8 cellular contexts compared by ENCODE assay signal in the genomic region with DNA sequence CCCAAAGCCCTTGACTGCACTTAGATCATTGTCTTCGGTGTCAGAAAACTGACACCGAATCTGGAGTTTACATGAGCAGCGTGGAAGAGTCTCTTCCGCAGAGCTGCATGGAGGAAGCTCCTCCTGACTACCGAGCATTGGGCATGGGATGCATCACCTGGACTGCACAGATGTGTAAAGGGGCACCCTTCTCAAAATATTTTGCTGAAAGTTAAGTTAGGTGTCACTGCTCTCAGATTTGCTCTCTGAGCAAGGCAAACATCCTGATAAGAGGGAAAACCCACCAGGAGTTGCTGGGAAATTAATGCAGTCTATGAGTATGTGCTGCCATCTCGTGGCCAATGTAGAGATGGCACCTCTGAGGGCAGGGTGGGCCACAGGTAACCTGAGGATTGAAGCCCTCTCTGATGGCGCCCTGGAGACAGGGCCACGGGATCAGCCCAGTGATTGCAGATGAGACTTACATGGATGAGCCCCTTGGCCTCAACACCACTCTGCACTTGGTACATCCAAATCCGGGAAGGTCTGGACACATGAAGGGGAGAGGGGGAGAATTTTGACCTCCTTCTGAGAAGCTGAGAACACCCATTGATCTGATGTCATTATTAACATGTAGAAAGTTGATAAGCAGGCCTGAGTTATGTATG.
DNase-seq lines count a peak whose midpoint lies in the region; ATAC-seq and TF ChIP-seq lines count a peak whose summit lies in the region.

No MANE protein-coding gene starts in this region.

- no peaks in the 10 kb centered on the region for H3K36me3 Mint-ChIP-seq in natural killer cell

- 17% methylated on average over 9 of the region's 9 CpGs for WGBS in esophagus muscularis mucosa

- no peak overlapping the region for H3K27ac Mint-ChIP-seq in natural killer cell

- DNase-seq in SIG-M5 treated with dmso at 0.1 percent for 504 hours (lab: John Stamatoyannopoulos, UW; ENCODE audit: unreplicated experiment): peak; percentile 30
- no peak for DNase-seq in SIG-M5 (lab: John Stamatoyannopoulos, UW)
- DNase-seq in NCI-H2171 (lab: John Stamatoyannopoulos, UW): peak; percentile 10
- DNase-seq in activated CD8-positive, alpha-beta memory T cell treated with anti-CD3 and anti-CD28 coated beads, Interleukin-2, amount 50 U/mL, for 48 hours: peak; percentile 84
- no peak for DNase-seq in esophagus muscularis mucosa (ENCODE audit: extremely low spot score)
- DNase-seq in natural killer cell: peak; percentile 56
- DNase-seq in stimulated activated naive CD8-positive, alpha-beta T cell treated with anti-CD3 and anti-CD28 coated beads, Interleukin-15, Interleukin-2, amounts not matched to agents 100 U/mL and 50 U/mL, for 24 hours: peak; percentile 72

- H3K27ac ChIP-seq in esophagus muscularis mucosa (replicated peaks in 1 of 4): no peak overlapping the region

- ATAC-seq in HG02884 (IDR thresholded peaks at IDR 0.05; ENCODE audit: unreplicated experiment) (peak; percentile 89), natural killer cell (peak; percentile 82 to 90 (median 89))
- peak; percentile 81 for ATAC-seq in stimulated activated naive CD8-positive, alpha-beta T cell treated with anti-CD3 and anti-CD28 coated beads, Interleukin-15, Interleukin-2, amounts not matched to agents 100 U/mL and 50 U/mL, for 24 hours

- H3K4me1 Mint-ChIP-seq in natural killer cell: no peaks in the 10 kb centered on the region

- H3K27me3 Mint-ChIP-seq in natural killer cell (ENCODE audit: low read depth in 2 of 2): peaks cover 3 to 8% of the 10 kb centered on the region in 2 donors

- TF ChIP-seq EP300 in esophagus muscularis mucosa (IDR thresholded peaks at IDR 0.05): no peak

- peak overlapping the region in 3 of 4 donors; percentile 14 to 38 (median 21) for H3K4me3 ChIP-seq in esophagus muscularis mucosa

- intact Hi-C loops in esophagus muscularis mucosa (cut with DNase I): loop anchor here (1.0 to 10.0 kb wide), 3 partner anchors 14 to 669 kb away; no protein-coding TSS in a partner anchor
- intact Hi-C loops in natural killer cell (cut with micrococcal nuclease): loop anchor here (1.0 to 2.0 kb wide), 3 partner anchors 14 to 671 kb away; no protein-coding TSS in a partner anchor

- peaks cover 4 to 7% (median 7%) of the 10 kb centered on the region in 4 donors for H3K4me1 ChIP-seq in esophagus muscularis mucosa

- no peak for TF ChIP-seq POLR2A in esophagus muscularis mucosa (IDR thresholded peaks at IDR 0.05; ENCODE audit: low read depth)

- no peaks in the 10 kb centered on the region for H3K36me3 ChIP-seq in esophagus muscularis mucosa

- no peaks in the 10 kb centered on the region for H3K9me3 Mint-ChIP-seq in natural killer cell

- TF ChIP-seq CTCF in esophagus muscularis mucosa (IDR thresholded peaks at IDR 0.05) (peak; percentile 88 to 97 (median 94)), natural killer cell (IDR thresholded peaks at IDR 0.05) (peak; percentile 99)

- no peaks in the 10 kb centered on the region for H3K9me3 ChIP-seq in esophagus muscularis mucosa

- no peaks in the 10 kb centered on the region for H3K27me3 ChIP-seq in esophagus muscularis mucosa

- H3K4me3 Mint-ChIP-seq in natural killer cell: no peak overlapping the region

Comparison
In these comparisons a context has a peak if more than half of its experiments do, and no peak if none do; other contexts are left out.
1. DNase-seq: peak in SIG-M5 treated with dmso at 0.1 percent for 504 hours (single experiment), NCI-H2171 (single experiment), activated CD8-positive, alpha-beta memory T cell treated with anti-CD3 and anti-CD28 coated beads, Interleukin-2, amount 50 U/mL, for 48 hours (single experiment), natural killer cell (single experiment) and stimulated activated naive CD8-positive, alpha-beta T cell treated with anti-CD3 and anti-CD28 coated beads, Interleukin-15, Interleukin-2, amounts not matched to agents 100 U/mL and 50 U/mL, for 24 hours (single experiment); none in SIG-M5 (single experiment) and esophagus muscularis mucosa (single experiment).
2. Peak in every context shown above with its lines, with median percentiles within 50 percentile points of each other: ATAC-seq.